ENCODE assay signal across 15 cellular contexts in the genomic region with DNA sequence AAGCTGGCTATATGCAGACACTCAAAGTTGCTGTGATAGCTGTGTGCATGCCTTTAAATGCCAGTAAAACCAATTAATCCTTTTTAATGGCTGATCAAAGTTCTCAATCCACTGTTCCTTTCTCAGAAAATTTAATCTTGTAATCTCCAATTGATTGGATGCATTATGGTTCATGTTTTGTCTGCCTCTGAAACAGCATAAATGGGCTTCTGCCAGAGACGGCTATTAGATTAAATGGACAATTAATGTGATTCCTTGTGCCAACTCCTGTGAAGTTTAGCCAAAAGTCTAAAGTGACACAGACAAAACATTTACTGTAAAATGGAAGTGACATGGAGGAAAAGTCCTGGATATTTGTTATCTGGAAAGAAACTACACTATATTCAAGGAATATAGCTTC.
"Had no signal": no experiment of that assay in that cellular context is flagged by ENCODE, and none has a peak within 500 bp of the region (broad histone marks: within the 10 kb centered on the region; RNA-seq: fewer than 3 reads in every experiment).

No MANE protein-coding gene starts in this region.

- DNase-seq: KBM-7, MV-4-11, NCI-H1048, NCI-H1436, NCI-H187, NCI-H2029, NCI-H2081 treated with DMSO at 0.1 percent for 48 hours, NCI-H2171, NCI-H226, NCI-H526 treated with DMSO at 0.1 percent for 48 hours, NCI-H748 treated with DMSO at 0.1 percent for 48 hours, Right ventricle myocardium superior, RPMI8226, SW 1271, T-cell had no signal
